9 cellular contexts compared by ENCODE assay signal in the genomic region with DNA sequence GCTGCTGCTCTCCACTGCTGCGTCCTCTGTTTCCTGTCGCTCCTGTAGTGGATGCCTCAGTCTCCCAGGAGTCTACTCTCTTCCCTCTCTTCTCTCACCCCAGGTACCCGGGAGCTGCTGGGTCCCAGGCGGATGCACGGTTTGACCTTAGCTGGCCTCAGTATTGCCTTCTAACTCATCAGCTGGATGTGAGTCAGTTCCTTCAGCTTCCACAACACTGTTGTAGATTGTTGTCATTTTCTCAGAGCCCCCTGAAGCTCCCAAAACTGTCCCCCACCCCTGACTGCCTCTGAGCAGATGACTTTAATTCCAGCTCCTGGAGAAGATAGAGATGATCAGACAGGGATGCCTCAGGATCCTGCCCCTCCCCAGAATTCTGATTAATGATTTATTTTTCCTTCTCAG. TPM values are rescaled to one million over a fixed set of nuclear protein-coding genes. Genes with fewer than 3 reads are reported as not detected.
DNase-seq lines count a peak whose midpoint lies in the region; ATAC-seq, FAIRE-seq and TF ChIP-seq lines count a peak whose summit lies in the region.
"Had no signal": no experiment of that assay in that cellular context is flagged by ENCODE, and none has a peak within 500 bp of the region (broad histone marks: within the 10 kb centered on the region; RNA-seq: fewer than 3 reads in every experiment).

No MANE protein-coding gene starts in this region.

- no peak overlapping the region for H2AFZ ChIP-seq in smooth muscle cell (ENCODE audit: low read depth)

- peaks cover 4% of the 10 kb centered on the region for H3K27me3 ChIP-seq in bronchial epithelial cell (ENCODE audit: control insufficient read depth, insufficient read depth, low read length)
- peaks cover 20% of the 10 kb centered on the region for H3K27me3 ChIP-seq in smooth muscle cell (ENCODE audit: low read depth)

- H3K27ac ChIP-seq in smooth muscle cell (ENCODE audit: low read depth), result peak overlapping the region; percentile 86
- H3K27ac ChIP-seq: thoracic aorta had no signal

- peaks cover 37% of the 10 kb centered on the region for H3K27me3 Mint-ChIP-seq in activated CD4-positive, alpha-beta T cell treated with anti-CD3 and anti-CD28 coated beads, Interleukin-2, amount 10 ng/mL, durations not matched to agents 24 days and 14 days

- H3K4me1 Mint-ChIP-seq in activated CD4-positive, alpha-beta T cell treated with anti-CD3 and anti-CD28 coated beads, Interleukin-2, amount 10 ng/mL, durations not matched to agents 24 days and 14 days, result peaks cover 40% of the 10 kb centered on the region

- H3K79me2 ChIP-seq in smooth muscle cell (ENCODE audit: low read depth), result no peaks in the 10 kb centered on the region

- FAIRE-seq in RCC 7860 (lab: Jason Lieb, UNC) (no peak), bronchial epithelial cell (lab: Jason Lieb, UNC) (no peak)

- intact Hi-C loops in activated CD4-positive, alpha-beta T cell treated with anti-CD3 and anti-CD28 coated beads, Interleukin-2, amount 10 ng/mL, durations not matched to agents 24 days and 14 days (cut with micrococcal nuclease), result loop anchor here (2.0 to 5.0 kb wide), 2 partner anchors 81 to 126 kb away; no protein-coding TSS in a partner anchor

- ATAC-seq in GM18909 (IDR thresholded peaks at IDR 0.05; ENCODE audit: poor library complexity, unreplicated experiment), result no peak
- no peak for ATAC-seq in HG03045 (IDR thresholded peaks at IDR 0.05; ENCODE audit: unreplicated experiment)

- peak overlapping the region; percentile 44 for H3K9ac ChIP-seq in smooth muscle cell (ENCODE audit: low read depth)

- 73% methylated on average over 5 of the region's 5 CpGs for WGBS in smooth muscle cell (ENCODE audit: low lambda C conversion rate)

- no peaks in the 10 kb centered on the region for H4K20me1 ChIP-seq in smooth muscle cell (ENCODE audit: low read depth)

- peak overlapping the region; percentile 87 for H3K27ac Mint-ChIP-seq in activated CD4-positive, alpha-beta T cell treated with anti-CD3 and anti-CD28 coated beads, Interleukin-2, amount 10 ng/mL, durations not matched to agents 24 days and 14 days

- DNase-seq in activated CD4-positive, alpha-beta T cell treated with anti-CD3 and anti-CD28 coated beads, Interleukin-2, amount 10 ng/mL, durations not matched to agents 24 days and 14 days, result peak; percentile 71
- DNase-seq in activated CD4-positive, alpha-beta T cell treated with anti-CD3 and anti-CD28 coated beads for 48 hours, result no peak
- DNase-seq in RCC 7860 (ENCODE audit: low spot score) (peak; percentile 83), bronchial epithelial cell (ENCODE audit: low read depth) (peak; percentile 36), smooth muscle cell (lab: John Stamatoyannopoulos, UW; ENCODE audit: unreplicated experiment) (no peak), hypothalamus (lab: John Stamatoyannopoulos, UW) (no peak)

- H3K4me2 ChIP-seq in smooth muscle cell, result peak overlapping the region; percentile 56

- no peaks in the 10 kb centered on the region for H3K36me3 ChIP-seq in bronchial epithelial cell (ENCODE audit: control insufficient read depth, insufficient read depth, low read length)
- H3K36me3 ChIP-seq in smooth muscle cell (ENCODE audit: low read depth), result no peaks in the 10 kb centered on the region
- H3K36me3 ChIP-seq: thoracic aorta had no signal

- peaks cover 13% of the 10 kb centered on the region for H3K36me3 Mint-ChIP-seq in activated CD4-positive, alpha-beta T cell treated with anti-CD3 and anti-CD28 coated beads, Interleukin-2, amount 10 ng/mL, durations not matched to agents 24 days and 14 days (ENCODE audit: low read depth)

- H3F3A ChIP-seq in smooth muscle cell (ENCODE audit: low read depth), result no peaks in the 10 kb centered on the region

- peaks cover 6% of the 10 kb centered on the region for H3K4me1 ChIP-seq in smooth muscle cell (ENCODE audit: low read depth)

- H3K4me3 Mint-ChIP-seq in activated CD4-positive, alpha-beta T cell treated with anti-CD3 and anti-CD28 coated beads, Interleukin-2, amount 10 ng/mL, durations not matched to agents 24 days and 14 days, result peak overlapping the region; percentile 64

- H3K9me3 ChIP-seq in smooth muscle cell (replicated peaks; ENCODE audit: low read depth), result no peaks in the 10 kb centered on the region
- H3K9me3 ChIP-seq: thoracic aorta had no signal

- TF ChIP-seq CTCF in bronchial epithelial cell (IDR thresholded peaks at IDR 0.05; ENCODE audit: insufficient read depth, low read length, severe bottlenecking), result no peak
- TF ChIP-seq CTCF in smooth muscle cell (IDR thresholded peaks at IDR 0.05; ENCODE audit: borderline replicate concordance, insufficient read depth, poor library complexity, severe bottlenecking), result no peak

- H3K9me3 Mint-ChIP-seq in activated CD4-positive, alpha-beta T cell treated with anti-CD3 and anti-CD28 coated beads, Interleukin-2, amount 10 ng/mL, durations not matched to agents 24 days and 14 days, result peaks cover 12% of the 10 kb centered on the region

- H3K4me3 ChIP-seq in bronchial epithelial cell (ENCODE audit: low read depth, low read length) (no peak overlapping the region), smooth muscle cell (no peak overlapping the region)
- H3K4me3 ChIP-seq: thoracic aorta had no signal

RNA-seq across cellular contexts. Expression of a gene that starts 7.2 kb away (rescaled TPM):
- total RNA-seq in activated CD4-positive, alpha-beta T cell treated with anti-CD3 and anti-CD28 coated beads, Interleukin-2, amount 10 ng/mL, durations not matched to agents 24 days and 14 days, result 1.1 TPM in 2 replicates
- 0.53 and 0.64 TPM in 2 replicates for total RNA-seq in bronchial epithelial cell
- total RNA-seq in smooth muscle cell, result 5.3 and 8.0 TPM in 2 replicates
- 6.6 and 7.2 TPM in 2 replicates for polyA plus RNA-seq in smooth muscle cell

Comparison
In these comparisons a context has a peak if more than half of its experiments do, and no peak if none do; other contexts are left out.
1. DNase-seq: peak in activated CD4-positive, alpha-beta T cell treated with anti-CD3 and anti-CD28 coated beads, Interleukin-2, amount 10 ng/mL, durations not matched to agents 24 days and 14 days (single experiment), RCC 7860 (single experiment) and bronchial epithelial cell (single experiment); none in activated CD4-positive, alpha-beta T cell treated with anti-CD3 and anti-CD28 coated beads for 48 hours (single experiment), smooth muscle cell (single experiment) and hypothalamus (0 of 51).